Comparison of ENCODE assay signal across 10 cellular contexts in the genomic region with DNA sequence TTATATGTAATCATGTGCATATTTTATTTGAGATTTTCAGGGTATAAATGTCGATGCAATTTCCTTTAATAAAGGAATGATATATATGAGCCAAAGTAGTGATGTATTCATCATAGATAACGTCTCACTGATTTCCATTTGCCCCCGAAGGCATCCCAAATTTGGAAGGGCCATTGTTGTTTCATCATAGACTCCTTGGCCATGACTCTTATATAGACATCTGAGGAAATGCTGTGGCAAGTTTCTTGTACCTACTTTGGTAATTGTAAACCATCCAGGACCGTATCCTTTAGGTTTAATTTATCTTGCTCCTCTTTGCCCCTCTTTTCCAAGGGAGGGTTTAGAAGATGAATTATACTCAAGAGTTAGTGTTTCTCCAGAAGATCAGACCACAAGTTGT.
DNase-seq lines count a peak whose midpoint lies in the region; ATAC-seq and TF ChIP-seq lines count a peak whose summit lies in the region.
"Had no signal": no experiment of that assay in that cellular context is flagged by ENCODE, and none has a peak within 500 bp of the region (broad histone marks: within the 10 kb centered on the region; RNA-seq: fewer than 3 reads in every experiment).

No MANE protein-coding gene starts in this region.

- peak; percentile 6 for DNase-seq in A172 (ENCODE audit: low spot score)
- DNase-seq in Peyer's patch = no peak
- DNase-seq in epithelial cell of esophagus (ENCODE audit: low read depth) = peak; percentile 42
- no peak for DNase-seq in HK-2 (ENCODE audit: unreplicated experiment)
- DNase-seq in effector memory CD4-positive, alpha-beta T cell = no peak
- DNase-seq in pons (ENCODE audit: low spot score) = no peak
- DNase-seq in activated T-cell treated with anti-CD3 and anti-CD28 coated beads, Interleukin-2, amount 50 U/mL, for 4 hours = no peak
- DNase-seq: activated T-cell treated with anti-CD3 and anti-CD28 coated beads for 4 hours had no signal

- peak overlapping the region in 3 of 4 donors; percentile 36 to 78 (median 61) for H3K27ac ChIP-seq in Peyer's patch
- no peak overlapping the region for H3K27ac ChIP-seq in effector memory CD4-positive, alpha-beta T cell (ENCODE audit: insufficient read depth, low read length, poor library complexity, severe bottlenecking)

- H3K27me3 ChIP-seq in Peyer's patch = no peaks in the 10 kb centered on the region
- H3K27me3 ChIP-seq in effector memory CD4-positive, alpha-beta T cell (replicated peaks; ENCODE audit: control insufficient read depth, insufficient read depth, low read length, poor library complexity, severe bottlenecking) = peaks cover 2% of the 10 kb centered on the region

- no peak for TF ChIP-seq CTCF in Peyer's patch (IDR thresholded peaks at IDR 0.05)
- TF ChIP-seq CTCF in epithelial cell of esophagus (IDR thresholded peaks at IDR 0.05; ENCODE audit: insufficient read depth, low read depth, low read length, missing control alignments) = no peak
- TF ChIP-seq CTCF in nephron (IDR thresholded peaks at IDR 0.05; ENCODE audit: unreplicated experiment in 3 of 3) = no peak

- no peaks in the 10 kb centered on the region for H3K9me3 ChIP-seq in Peyer's patch
- H3K9me3 ChIP-seq in effector memory CD4-positive, alpha-beta T cell (ENCODE audit: control insufficient read depth, low read length) = no peaks in the 10 kb centered on the region

- H3K4me3 ChIP-seq in Peyer's patch (no peak overlapping the region), epithelial cell of esophagus (ENCODE audit: low read length) (no peak overlapping the region)
- H3K4me3 ChIP-seq in effector memory CD4-positive, alpha-beta T cell (ENCODE audit: insufficient read depth, low read depth, low read length, poor library complexity, severe bottlenecking) = no peak overlapping the region

- peaks cover 0 to 10% (median 0%) of the 10 kb centered on the region in 4 donors for H3K4me1 ChIP-seq in Peyer's patch
- no peaks in the 10 kb centered on the region for H3K4me1 ChIP-seq in effector memory CD4-positive, alpha-beta T cell (ENCODE audit: control insufficient read depth, insufficient read depth, low read length, poor library complexity, severe bottlenecking)

- no peak for TF ChIP-seq POLR2A in Peyer's patch (IDR thresholded peaks at IDR 0.05)

- ATAC-seq in activated T-cell treated with anti-CD3 and anti-CD28 coated beads, Interleukin-2, amount 50 U/mL, for 4 hours = no peak

- no peaks in the 10 kb centered on the region for H3K36me3 Mint-ChIP-seq in nephron (ENCODE audit: low read depth)
- H3K36me3 Mint-ChIP-seq in activated T-cell treated with anti-CD3 and anti-CD28 coated beads, Interleukin-2, amount 50 U/mL, for 4 hours (ENCODE audit: insufficient read depth) = no peaks in the 10 kb centered on the region

- H3K27me3 Mint-ChIP-seq in nephron (ENCODE audit: low read depth) = no peaks in the 10 kb centered on the region
- peaks cover 16% of the 10 kb centered on the region for H3K27me3 Mint-ChIP-seq in activated T-cell treated with anti-CD3 and anti-CD28 coated beads, Interleukin-2, amount 50 U/mL, for 4 hours (ENCODE audit: low read depth)

- peak overlapping the region in 1 of 3 experiments; percentile 54 for H3K4me3 Mint-ChIP-seq in nephron
- H3K4me3 Mint-ChIP-seq in activated T-cell treated with anti-CD3 and anti-CD28 coated beads, Interleukin-2, amount 50 U/mL, for 4 hours = no peak overlapping the region
- H3K4me3 Mint-ChIP-seq: T-helper 1 cell treated with Interleukin-12 subunit alpha and Interleukin-12 subunit beta and Interleukin-4 antibody, amounts not matched to agents 30 μg/mL and 1 μg/mL, for 36 hours had no signal

- H3K4me1 Mint-ChIP-seq in nephron = peaks cover 36% of the 10 kb centered on the region
- H3K4me1 Mint-ChIP-seq in activated T-cell treated with anti-CD3 and anti-CD28 coated beads, Interleukin-2, amount 50 U/mL, for 4 hours (ENCODE audit: low read depth) = peaks cover 2% of the 10 kb centered on the region

- no peaks in the 10 kb centered on the region for H3K9me3 Mint-ChIP-seq in nephron
- no peaks in the 10 kb centered on the region for H3K9me3 Mint-ChIP-seq in activated T-cell treated with anti-CD3 and anti-CD28 coated beads, Interleukin-2, amount 50 U/mL, for 4 hours
- H3K9me3 Mint-ChIP-seq: T-helper 1 cell treated with Interleukin-12 subunit alpha and Interleukin-12 subunit beta and Interleukin-4 antibody, amounts not matched to agents 30 μg/mL and 1 μg/mL, for 36 hours had no signal

- H3K27ac Mint-ChIP-seq in nephron = peak overlapping the region; percentile 72 to 92 (median 72)
- H3K27ac Mint-ChIP-seq: T-helper 1 cell treated with Interleukin-12 subunit alpha and Interleukin-12 subunit beta and Interleukin-4 antibody, amounts not matched to agents 30 μg/mL and 1 μg/mL, for 36 hours had no signal

- H3K36me3 ChIP-seq in Peyer's patch = no peaks in the 10 kb centered on the region
- H3K36me3 ChIP-seq in effector memory CD4-positive, alpha-beta T cell (ENCODE audit: control insufficient read depth, insufficient read depth, low read length) = no peaks in the 10 kb centered on the region

Comparison
In these comparisons a context has a peak if more than half of its experiments do, and no peak if none do; other contexts are left out.
1. DNase-seq: peak in A172 (single experiment) and epithelial cell of esophagus (single experiment); none in Peyer's patch (0 of 3), HK-2 (single experiment), effector memory CD4-positive, alpha-beta T cell (0 of 3), pons (single experiment) and activated T-cell treated with anti-CD3 and anti-CD28 coated beads, Interleukin-2, amount 50 U/mL, for 4 hours (single experiment).